ENCODE assay signal across 8 cellular contexts in genomic region chr9:4796988-4797956, GRCh38. TPM values are rescaled to one million over a fixed set of nuclear protein-coding genes. Genes with fewer than 3 reads are reported as not detected.
DNase-seq lines count a peak whose midpoint lies in the region; ATAC-seq and TF ChIP-seq lines count a peak whose summit lies in the region.

No MANE protein-coding gene starts in this region.

- peak; percentile 69 for TF ChIP-seq CTCF in HFF-Myc (IDR thresholded peaks at IDR 0.05; ENCODE audit: low read depth, low read length, missing control alignments)
- TF ChIP-seq CTCF in fibroblast of villous mesenchyme (IDR thresholded peaks at IDR 0.05; ENCODE audit: insufficient read depth, low read depth, low read length) = peak; percentile 89
- TF ChIP-seq CTCF in sigmoid colon (IDR thresholded peaks at IDR 0.05) = peak in 3 of 4 experiments; percentile 21 to 72 (median 36)

- 67 to 69% methylated on average over 6 of the region's 6 CpGs for WGBS in sigmoid colon, 2 donors

- H3K36me3 ChIP-seq in SJCRH30 = no peaks in the 10 kb centered on the region
- no peaks in the 10 kb centered on the region for H3K36me3 ChIP-seq in sigmoid colon

- TF ChIP-seq POLR2A in sigmoid colon (IDR thresholded peaks at IDR 0.05) = no peak

- DNase-seq in NCI-H1092 treated with DMSO at 0.1 percent for 48 hours (lab: John Stamatoyannopoulos, UW) (peak; percentile 32), NCI-H1092 (lab: John Stamatoyannopoulos, UW) (no peak), HFF-Myc (ENCODE audit: extremely low read depth, low read depth) (no peak), SJCRH30 (peak; percentile 17 to 48), fibroblast of villous mesenchyme (ENCODE audit: low read depth) (peak; percentile 54), sigmoid colon (no peak), left colon (no peak)

- ATAC-seq in HG03095 (IDR thresholded peaks at IDR 0.05; ENCODE audit: unreplicated experiment) (no peak), left colon (no peak)

- H3K27ac ChIP-seq in SJCRH30 = no peak overlapping the region
- peak overlapping the region in 2 of 4 donors; percentile 0 to 9 for H3K27ac ChIP-seq in sigmoid colon

- H3K4me3 ChIP-seq in HFF-Myc (replicated peaks; ENCODE audit: low read depth, low read length) (no peak overlapping the region), SJCRH30 (no peak overlapping the region), fibroblast of villous mesenchyme (ENCODE audit: low read depth, low read length) (no peak overlapping the region), sigmoid colon (no peak overlapping the region)

- H3K27me3 ChIP-seq in SJCRH30 (no peaks in the 10 kb centered on the region), sigmoid colon (no peaks in the 10 kb centered on the region)

- intact Hi-C loops in sigmoid colon (cut with DNase I) (loop anchor here (2.0 to 10.0 kb wide), 2 partner anchors 34 to 638 kb away; partner anchors contain the start of gene PLGRKT), left colon (cut with DNase I, micrococcal nuclease) (no loop called here)

- H3K4me1 ChIP-seq in SJCRH30 (no peaks in the 10 kb centered on the region), sigmoid colon (peaks cover 0 to 37% (median 22%) of the 10 kb centered on the region in 4 donors)

- no peak for TF ChIP-seq EP300 in sigmoid colon (IDR thresholded peaks at IDR 0.05)

- no peaks in the 10 kb centered on the region for H3K9me3 ChIP-seq in SJCRH30 (replicated peaks)
- H3K9me3 ChIP-seq in sigmoid colon = no peaks in the 10 kb centered on the region

RNA-seq across cellular contexts. Expression of gene RCL1, which starts 4.5 kb away (rescaled TPM):
- total RNA-seq in SJCRH30 (2014; rRNA removed; shearing (Covaris generic)) = 23.9 and 27.0 TPM in 2 replicates
- total RNA-seq in fibroblast of villous mesenchyme = 9.7 and 10.4 TPM in 2 replicates
- 10 to 100 TPM; 19.7 to 24.1 (median 21.9) TPM for total RNA-seq in sigmoid colon
- polyA plus RNA-seq in sigmoid colon = 10 to 100 TPM in 1 of 3 donors, 1 to 10 TPM in 2; 5.1 to 14.5 (median 8.4) TPM
- total RNA-seq in left colon = 10 to 100 TPM in 1 of 2 donors, 1 to 10 TPM in 1; 9.3 to 10.6 TPM

RNA-seq across cellular contexts. Expression of gene AK3, which starts 56.3 kb away (rescaled TPM):
- total RNA-seq in SJCRH30 (2014; rRNA removed; shearing (Covaris generic)) = 41.0 and 42.2 TPM in 2 replicates
- total RNA-seq in fibroblast of villous mesenchyme (54.4 and 72.5 TPM in 2 replicates), sigmoid colon (100 to 1,000 TPM in 3 of 4 donors, 10 to 100 TPM in 1; 94.1 to 122 (median 105) TPM), left colon (10 to 100 TPM; 89.1 to 95.7 TPM)
- polyA plus RNA-seq in sigmoid colon = 100 to 1,000 TPM in 1 of 3 donors, 10 to 100 TPM in 2; 36.8 to 116 (median 65.5) TPM

Comparison
In these comparisons a context has a peak if more than half of its experiments do, and no peak if none do; other contexts are left out.
1. DNase-seq: peak in NCI-H1092 treated with DMSO at 0.1 percent for 48 hours (single experiment), SJCRH30 (2 of 2) and fibroblast of villous mesenchyme (single experiment); none in NCI-H1092 (single experiment), HFF-Myc (single experiment), sigmoid colon (single experiment) and left colon (0 of 2).
2. CTCF ChIP-seq: peak in every context shown above with its lines; median percentile 89 in fibroblast of villous mesenchyme; 69 in HFF-Myc; 36 in sigmoid colon.